Comparison of ENCODE assay signal across 1 cellular context in the genomic region with DNA sequence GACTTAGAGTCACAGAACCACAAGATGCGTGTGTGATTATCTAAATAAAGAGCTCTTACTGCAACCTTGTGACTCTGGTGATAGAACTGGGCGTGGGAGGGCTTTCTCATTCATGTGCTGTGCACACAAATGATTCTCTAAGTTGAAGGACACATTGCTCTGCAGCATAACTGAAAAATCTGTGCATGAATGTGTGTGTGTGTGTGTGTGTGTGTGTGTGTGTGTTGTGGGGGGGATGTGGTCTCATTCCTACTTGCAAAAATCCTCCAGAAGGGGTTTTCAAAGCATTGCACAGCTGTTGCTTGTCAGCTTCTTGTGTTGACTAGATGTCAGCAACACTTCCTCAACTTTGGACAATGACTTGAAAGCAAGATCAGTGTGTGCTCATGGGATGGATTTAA.
TF ChIP-seq lines count a peak whose summit lies in the region.

No MANE protein-coding gene starts in this region.

TF ChIP-seq in SK-N-SH treated with all-trans-retinoic acid at 6 μM for 48 hours, 23 proteins besides CTCF, POLR2A, EP300 and RAD21 (continued from another document):
- TF ChIP-seq, protein P1, sequence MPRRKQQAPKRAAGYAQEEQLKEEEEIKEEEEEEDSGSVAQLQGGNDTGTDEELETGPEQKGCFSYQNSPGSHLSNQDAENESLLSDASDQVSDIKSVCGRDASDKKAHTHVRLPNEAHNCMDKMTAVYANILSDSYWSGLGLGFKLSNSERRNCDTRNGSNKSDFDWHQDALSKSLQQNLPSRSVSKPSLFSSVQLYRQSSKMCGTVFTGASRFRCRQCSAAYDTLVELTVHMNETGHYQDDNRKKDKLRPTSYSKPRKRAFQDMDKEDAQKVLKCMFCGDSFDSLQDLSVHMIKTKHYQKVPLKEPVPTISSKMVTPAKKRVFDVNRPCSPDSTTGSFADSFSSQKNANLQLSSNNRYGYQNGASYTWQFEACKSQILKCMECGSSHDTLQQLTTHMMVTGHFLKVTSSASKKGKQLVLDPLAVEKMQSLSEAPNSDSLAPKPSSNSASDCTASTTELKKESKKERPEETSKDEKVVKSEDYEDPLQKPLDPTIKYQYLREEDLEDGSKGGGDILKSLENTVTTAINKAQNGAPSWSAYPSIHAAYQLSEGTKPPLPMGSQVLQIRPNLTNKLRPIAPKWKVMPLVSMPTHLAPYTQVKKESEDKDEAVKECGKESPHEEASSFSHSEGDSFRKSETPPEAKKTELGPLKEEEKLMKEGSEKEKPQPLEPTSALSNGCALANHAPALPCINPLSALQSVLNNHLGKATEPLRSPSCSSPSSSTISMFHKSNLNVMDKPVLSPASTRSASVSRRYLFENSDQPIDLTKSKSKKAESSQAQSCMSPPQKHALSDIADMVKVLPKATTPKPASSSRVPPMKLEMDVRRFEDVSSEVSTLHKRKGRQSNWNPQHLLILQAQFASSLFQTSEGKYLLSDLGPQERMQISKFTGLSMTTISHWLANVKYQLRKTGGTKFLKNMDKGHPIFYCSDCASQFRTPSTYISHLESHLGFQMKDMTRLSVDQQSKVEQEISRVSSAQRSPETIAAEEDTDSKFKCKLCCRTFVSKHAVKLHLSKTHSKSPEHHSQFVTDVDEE (CRISPR knock-in tag; IDR thresholded peaks at IDR 0.05), result no peak
- TF ChIP-seq ISL1 (CRISPR knock-in tag; IDR thresholded peaks at IDR 0.05) (no peak), ARNTL (CRISPR knock-in tag; IDR thresholded peaks at IDR 0.05; ENCODE audit: borderline replicate concordance, low read depth) (no peak), ZFP30 (CRISPR knock-in tag; IDR thresholded peaks at IDR 0.05) (no peak)
TF ChIP-seq in SK-N-SH treated with all-trans-retinoic acid at 6 μM for 48 hours: peak in this region for 0.
